26 cellular contexts compared by ENCODE assay signal in the genomic region with DNA sequence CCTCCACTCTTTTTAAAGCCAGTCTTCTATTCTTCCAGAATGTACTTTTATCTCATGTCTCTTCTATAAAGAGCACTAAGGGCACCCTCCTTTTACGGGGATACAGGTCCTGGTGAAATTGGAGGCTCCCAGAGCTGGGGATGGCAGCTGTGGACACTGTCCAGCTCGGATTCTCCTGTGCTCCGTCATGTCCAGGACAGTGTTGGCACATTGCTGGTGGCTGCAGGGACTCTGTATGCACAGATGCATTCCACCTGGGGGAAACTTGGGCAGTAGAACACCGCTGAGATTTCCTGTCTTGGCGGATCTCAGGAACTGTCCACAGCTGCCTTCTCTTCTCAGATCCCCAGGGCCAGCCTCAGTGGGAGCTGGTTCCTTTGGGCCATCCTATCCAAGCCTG. TPM values are rescaled to one million over a fixed set of nuclear protein-coding genes. Genes with fewer than 3 reads are reported as not detected.
A peak's percentile ranks its signal among the peaks of the same experiment; 100 is the strongest.
DNase-seq lines count a peak whose midpoint lies in the region; ATAC-seq, FAIRE-seq and TF ChIP-seq lines count a peak whose summit lies in the region.
"Had no signal": no experiment of that assay in that cellular context is flagged by ENCODE, and none has a peak within 500 bp of the region (broad histone marks: within the 10 kb centered on the region; RNA-seq: fewer than 3 reads in every experiment).

No MANE protein-coding gene starts in this region.

- no peaks in the 10 kb centered on the region for H3K36me3 ChIP-seq in BLaER1 treated with 17β-estradiol and CSF1 and Interleukin-3, amounts not matched to agents 10 nM and 100 nM
- peaks cover 6% of the 10 kb centered on the region; the same call in 1 of the 2 replicates for H3K36me3 ChIP-seq in OCI-LY7 (ENCODE audit: insufficient read depth, low read length)
- no peaks in the 10 kb centered on the region for H3K36me3 ChIP-seq in HepG2 (replicated peaks in 1 of 2; ENCODE audit: control insufficient read depth in 1 of 2, insufficient read depth in 2 of 2, low read length in 2 of 2)
- H3K36me3 ChIP-seq: BE2C had no signal

- H3K4me2 ChIP-seq in BLaER1 treated with 17β-estradiol and CSF1 and Interleukin-3, amounts not matched to agents 10 nM and 100 nM = peak overlapping the region in 10 of 11 experiments; percentile 4 to 92 (median 76); a peak in 18 of 22 replicates
- H3K4me2 ChIP-seq in OCI-LY7 (ENCODE audit: low read length) = peak overlapping the region; percentile 5; the same call in 1 of the 2 replicates
- no peak overlapping the region for H3K4me2 ChIP-seq in HepG2 (ENCODE audit: low read depth, low read length)

- ATAC-seq in HepG2 = peak; percentile 46; the same call in 2 of the 3 replicates

- peak overlapping the region in 1 of 10 experiments; percentile 19; a peak in 1 of 20 replicates for H3K4me3 ChIP-seq in BLaER1 treated with 17β-estradiol and CSF1 and Interleukin-3, amounts not matched to agents 10 nM and 100 nM
- H3K4me3 ChIP-seq in OCI-LY7 (ENCODE audit: low read depth, low read length, poor library complexity, severe bottlenecking) (no peak overlapping the region), HepG2 (replicated peaks in 1 of 3; ENCODE audit: insufficient read depth in 1 of 3, low read depth in 2 of 3, low read length in 3 of 3) (no peak overlapping the region)

- no peak overlapping the region for H2AFZ ChIP-seq in OCI-LY7 (ENCODE audit: low read length)
- no peak overlapping the region for H2AFZ ChIP-seq in HepG2 (ENCODE audit: low read length)

- FAIRE-seq in HepG2 (lab: Jason Lieb, UNC) = no peak
- FAIRE-seq: A204.1, D721Med, G401.6, GM12891, GM18507 had no signal

- H3K27ac ChIP-seq in BLaER1 treated with 17β-estradiol and CSF1 and Interleukin-3, amounts not matched to agents 10 nM and 100 nM = peak overlapping the region in 6 of 11 experiments; percentile 6 to 55 (median 29); a peak in 9 of 22 replicates
- H3K27ac ChIP-seq in OCI-LY7 (ENCODE audit: low read depth, low read length, poor library complexity, severe bottlenecking) (no peak overlapping the region), HepG2 (ENCODE audit: extremely low read length, insufficient read depth, low read length) (no peak overlapping the region)

- TF ChIP-seq RAD21 in HepG2 (CRISPR knock-in tag; IDR thresholded peaks at IDR 0.05) = no peak

- TF ChIP-seq EP300 in HepG2 (IDR thresholded peaks at IDR 0.05; ENCODE audit: low read depth in 2 of 2, low read length in 2 of 2) (no peak), HepG2 (CRISPR knock-in tag; IDR thresholded peaks at IDR 0.05; ENCODE audit: borderline replicate concordance) (no peak)

- POLR2A ChIA-PET in OCI-LY7 (lab: Charles Lee) = no interaction called here
- POLR2A ChIA-PET in HepG2 (lab: Yijun Ruan, JAX) = no interaction called here

- in situ Hi-C loops in HepG2 (cut with HindIII; ENCODE audit: extremely low pct_ligation_motif_present, low pct_unique_long_range_greater_than_20kb) = no loop called here

- intact Hi-C loops in OCI-LY7 (cut with micrococcal nuclease; ENCODE audit: unreplicated experiment) (no loop called here), HepG2 (cut with micrococcal nuclease; ENCODE audit: unreplicated experiment) (no loop called here)

- CTCF ChIA-PET in OCI-LY7 (lab: Charles Lee; ENCODE audit: unreplicated experiment) = no interaction called here
- CTCF ChIA-PET in HepG2 (lab: Yijun Ruan, JAX; ENCODE audit: low intra/inter-chr PET ratio, low total read pairs) = no interaction called here

- H3K79me2 ChIP-seq in OCI-LY7 (ENCODE audit: insufficient read depth, low read depth, low read length) = no peaks in the 10 kb centered on the region
- no peaks in the 10 kb centered on the region for H3K79me2 ChIP-seq in HepG2 (ENCODE audit: insufficient read depth, low read length)

- no peaks in the 10 kb centered on the region for H4K20me1 ChIP-seq in BLaER1 treated with 17β-estradiol and CSF1 and Interleukin-3, amounts not matched to agents 10 nM and 100 nM
- no peaks in the 10 kb centered on the region for H4K20me1 ChIP-seq in OCI-LY7 (ENCODE audit: insufficient read depth, low read length)
- no peaks in the 10 kb centered on the region for H4K20me1 ChIP-seq in HepG2 (ENCODE audit: insufficient read depth, low read length)

- no peak for TF ChIP-seq POLR2A in HepG2 (IDR thresholded peaks at IDR 0.05; ENCODE audit: insufficient read depth in 1 of 2, low read depth in 2 of 2, low read length in 2 of 2)

- peaks cover 3 to 59% (median 49%) of the 10 kb centered on the region in 10 experiments; a peak in 17 of 20 replicates for H3K4me1 ChIP-seq in BLaER1 treated with 17β-estradiol and CSF1 and Interleukin-3, amounts not matched to agents 10 nM and 100 nM
- peaks cover 19% of the 10 kb centered on the region for H3K4me1 ChIP-seq in OCI-LY7 (ENCODE audit: insufficient read depth, low read length, poor library complexity, severe bottlenecking)
- H3K4me1 ChIP-seq in HepG2 (ENCODE audit: insufficient read depth, low read length) = no peaks in the 10 kb centered on the region
- H3K4me1 ChIP-seq: BE2C had no signal

- no peaks in the 10 kb centered on the region for H3K27me3 ChIP-seq in BLaER1 treated with 17β-estradiol and CSF1 and Interleukin-3, amounts not matched to agents 10 nM and 100 nM
- no peaks in the 10 kb centered on the region; a peak in 2 of 5 replicates for H3K27me3 ChIP-seq in HepG2 (ENCODE audit: control insufficient read depth in 1 of 2, insufficient read depth in 2 of 2, low read length in 2 of 2)
- H3K27me3 ChIP-seq: BE2C had no signal

- 37% methylated on average over 3 of the region's 5 CpGs for WGBS in HepG2 (ENCODE audit: low lambda C conversion rate)

- TF ChIP-seq CTCF in OCI-LY7 (conservative IDR thresholded peaks at IDR 0.05; ENCODE audit: low read length) (no peak), HepG2 (CRISPR knock-in tag; IDR thresholded peaks at IDR 0.05) (no peak)

- 0 out of 22 replicates have a peak, but pooled peaks cover 0 to 4% (median 0%) of the 10 kb centered on the region in 11 experiments for H3K9me3 ChIP-seq in BLaER1 treated with 17β-estradiol and CSF1 and Interleukin-3, amounts not matched to agents 10 nM and 100 nM (replicated peaks in 1 of 11)
- H3K9me3 ChIP-seq in OCI-LY7 (ENCODE audit: low read length) = peaks cover 6% of the 10 kb centered on the region; the same call in 1 of the 2 replicates
- H3K9me3 ChIP-seq in HepG2 (ENCODE audit: low read length) = no peaks in the 10 kb centered on the region
- H3K9me3 ChIP-seq: BE2C, Caco-2 had no signal

- DNase-seq in OCI-LY7 (ENCODE audit: low spot score) (no peak), HepG2 (ENCODE audit: low spot score) (no peak), superior temporal gyrus (ENCODE audit: extremely low spot score) (no peak), COLO829 (ENCODE audit: low spot score) (no peak), foreskin melanocyte (no peak)
- no peak for DNase-seq in effector CD8-positive, alpha-beta T cell (lab: John Stamatoyannopoulos, UW)
- DNase-seq: 8988T; ACHN; BE2C; C1 segment of cervical spinal cord; Caco-2; Calu3; CD4-positive, alpha-beta memory T cell; CD4-positive, CD25-positive, alpha-beta regulatory T cell; CD8-positive, alpha-beta memory T cell; DMS79 treated with DMSO at 0.1 percent for 48 hours; GF-D8 had no signal

- no peaks in the 10 kb centered on the region for H3K9me2 ChIP-seq in OCI-LY7 (ENCODE audit: insufficient read depth, low read length)

- H3K9ac ChIP-seq in BLaER1 treated with 17β-estradiol and CSF1 and Interleukin-3, amounts not matched to agents 10 nM and 100 nM = peak overlapping the region in 5 of 11 experiments; percentile 14 to 51 (median 21); a peak in 5 of 22 replicates
- H3K9ac ChIP-seq in HepG2 (ENCODE audit: insufficient read depth, low read depth, low read length) = no peak overlapping the region

- BruUV-seq in OCI-LY7 (replicated peaks; lab: Mats Ljungman, UMichigan) (no TSS peak), HepG2 (replicated peaks; lab: Mats Ljungman, UMichigan) (no TSS peak)

TF ChIP-seq in HepG2, 621 proteins besides CTCF, POLR2A, EP300 and RAD21 (continues in another document):
- TF ChIP-seq ZNF34 (CRISPR knock-in tag; IDR thresholded peaks at IDR 0.05; ENCODE audit: borderline replicate concordance) (no peak), ZNF644 (CRISPR knock-in tag; IDR thresholded peaks at IDR 0.05; ENCODE audit: low read depth) (no peak), ZNF629 (CRISPR knock-in tag; conservative IDR thresholded peaks at IDR 0.05) (no peak), ZBTB7A (CRISPR knock-in tag; IDR thresholded peaks at IDR 0.05) (no peak), RFX3 (CRISPR knock-in tag; IDR thresholded peaks at IDR 0.05) (no peak), ZNF614 (CRISPR knock-in tag; IDR thresholded peaks at IDR 0.05; ENCODE audit: borderline replicate concordance) (no peak)

RNA-seq across cellular contexts. Expression of gene CLDN20, which starts 56.6 kb away (rescaled TPM):
- total RNA-seq in OCI-LY7 (2014; rRNA removed; shearing (Covaris generic)) = not detected in 2 replicates
- total RNA-seq in OCI-LY7 (2022) (not detected in 2 replicates), HepG2 (2016; rRNA removed; fragmentation: Illumina TruSeq; extraction: Trizol) (not detected in 2 replicates)
- not detected in 2 replicates for total RNA-seq in HepG2 (2016; cell fraction: cytosol; rRNA removed; fragmentation: Illumina TruSeq; extraction: Trizol; ENCODE audit: low read depth)
- total RNA-seq in HepG2 (2016; cell fraction: insoluble cytoplasmic fraction; rRNA removed; fragmentation: Illumina TruSeq; extraction: Trizol) = not detected in 2 replicates
- not detected in 2 replicates for total RNA-seq in HepG2 (2016; cell fraction: membrane; rRNA removed; fragmentation: Illumina TruSeq; extraction: Trizol)
- total RNA-seq in HepG2 (2016; cell fraction: nucleus; rRNA removed; fragmentation: Illumina TruSeq; extraction: Trizol) = not detected in 2 replicates
- not detected in 2 replicates for polyA plus RNA-seq in HepG2 (2011; rRNA removed)
- not detected in 2 replicates for polyA plus RNA-seq in HepG2 (2011; cell fraction: cytosol; rRNA removed)
- polyA plus RNA-seq in HepG2 (2011; cell fraction: nucleus; rRNA removed) = not detected in 2 replicates
- polyA plus RNA-seq in HepG2 (2012) = 0.76 and 0.79 TPM in 2 replicates
- not detected in 2 replicates for polyA plus RNA-seq in HepG2 (2016; cell fraction: cytosol; fragmentation: Illumina TruSeq; extraction: Trizol; ENCODE audit: low read depth)
- not detected in 2 replicates for polyA plus RNA-seq in HepG2 (2016; cell fraction: insoluble cytoplasmic fraction; fragmentation: Illumina TruSeq; extraction: Trizol; ENCODE audit: low read depth)
- not detected in 2 replicates for polyA plus RNA-seq in HepG2 (2016; cell fraction: membrane; fragmentation: Illumina TruSeq; extraction: Trizol; ENCODE audit: low read depth)
- not detected in 2 replicates for polyA plus RNA-seq in HepG2 (2016; cell fraction: nucleus; fragmentation: Illumina TruSeq; extraction: Trizol; ENCODE audit: insufficient read depth, low read depth)
- not detected in 2 replicates for polyA minus RNA-seq in HepG2 (2011; rRNA and poly(A)+ RNA removed; ENCODE audit: low replicate concordance)
- polyA minus RNA-seq in HepG2 (2011; cell fraction: cytosol; rRNA and poly(A)+ RNA removed) = not detected in 2 replicates
- not detected in 2 replicates for polyA minus RNA-seq in HepG2 (2011; cell fraction: nucleus; rRNA and poly(A)+ RNA removed)
- total RNA-seq: A673; Caco-2; Calu3; CD4-positive, alpha-beta memory T cell; CD4-positive, CD25-positive, alpha-beta regulatory T cell; CD8-positive, alpha-beta memory T cell had no signal
- polyA plus RNA-seq: AG04450; CD14-positive monocyte; CD4-positive, alpha-beta memory T cell; CD4-positive, CD25-positive, alpha-beta regulatory T cell; CD8-positive, alpha-beta memory T cell had no signal

Comparison
In these comparisons a context has a peak if more than half of its experiments do, and no peak if none do; other contexts are left out.
1. H3K27ac ChIP-seq: peak in BLaER1 treated with 17β-estradiol and CSF1 and Interleukin-3, amounts not matched to agents 10 nM and 100 nM (6 of 11); none in OCI-LY7 (single experiment) and HepG2 (single experiment).